ENCODE assay signal across 24 cellular contexts in genomic region chr2:27275211-27276150, GRCh38. TPM values are rescaled to one million over a fixed set of nuclear protein-coding genes. Genes with fewer than 3 reads are reported as not detected.
"Had no signal": no experiment of that assay in that cellular context is flagged by ENCODE, and none has a peak within 500 bp of the region (broad histone marks: within the 10 kb centered on the region; RNA-seq: fewer than 3 reads in every experiment).

DNAJC5G (plus strand) TSS chr2:27275433; CDS start chr2:27276729, 1,296 bp downstream.

- DNase-seq: cerebellar nuclear complex; effector memory CD8-positive, alpha-beta T cell; esophagus squamous epithelium; foreskin fibroblast; glutamatergic neuron; mesenchymal stem cell; midbrain; nephron progenitor cell; psoas muscle; sigmoid colon; stimulated activated CD4-positive, alpha-beta T cell treated with anti-CD3 and anti-CD28 coated beads, Interleukin-2, amount 100 ng/mL, for 24 hours; stimulated activated CD4-positive, alpha-beta T cell treated with anti-CD3 and anti-CD28 coated beads, Interleukin-4, amount 100 ng/mL, for 4 hours; stimulated activated naive B cell treated with anti-CD40 and anti-IgM and Interleukin-4, amounts not matched to agents 10 μg/mL and 1 μg/mL and 100 μg/mL, for 72 hours; stimulated activated naive CD8-positive, alpha-beta T cell treated with anti-CD3 and anti-CD28 coated beads, Interleukin-15, amount 100 ng/mL, for 72 hours; transverse colon had no signal

- H3K27ac Mint-ChIP-seq: dendritic cell treated with granulocyte-macrophage colony-stimulating factor and Interleukin-4, amounts not matched to agents 40 ng/mL and 50 ng/mL, for 4 days; effector memory CD8-positive, alpha-beta T cell; nephron progenitor cell; stimulated activated naive CD8-positive, alpha-beta T cell treated with anti-CD3 and anti-CD28 coated beads, Interleukin-15, amount 100 ng/mL, for 72 hours had no signal

- H3K4me1 ChIP-seq: esophagus squamous epithelium, parathyroid adenoma, sigmoid colon, transverse colon had no signal

- H3K27ac ChIP-seq: esophagus squamous epithelium, gastroesophageal sphincter, hepatocyte, parathyroid adenoma, psoas muscle, sigmoid colon, skin epidermis, thoracic aorta, transverse colon had no signal

- H3K36me3 Mint-ChIP-seq: stimulated activated naive B cell treated with anti-CD40 and anti-IgM and Interleukin-4, amounts not matched to agents 10 μg/mL and 1 μg/mL and 100 μg/mL, for 72 hours had no signal

- H3K4me3 Mint-ChIP-seq: dendritic cell treated with granulocyte-macrophage colony-stimulating factor and Interleukin-4, amounts not matched to agents 40 ng/mL and 50 ng/mL, for 4 days; effector memory CD8-positive, alpha-beta T cell; nephron progenitor cell; stimulated activated naive B cell treated with anti-CD40 and anti-IgM and Interleukin-4, amounts not matched to agents 10 μg/mL and 1 μg/mL and 100 μg/mL, for 72 hours; stimulated activated naive CD8-positive, alpha-beta T cell treated with anti-CD3 and anti-CD28 coated beads, Interleukin-15, amount 100 ng/mL, for 72 hours had no signal

- H3K4me3 ChIP-seq: esophagus squamous epithelium, gastroesophageal sphincter, hepatocyte, lung, psoas muscle, sigmoid colon, skin epidermis, thoracic aorta, transverse colon had no signal

- ATAC-seq: effector memory CD8-positive, alpha-beta T cell; gastroesophageal sphincter; psoas muscle; stimulated activated naive B cell treated with anti-CD40 and anti-IgM and Interleukin-4, amounts not matched to agents 10 μg/mL and 1 μg/mL and 100 μg/mL, for 72 hours; stimulated activated naive CD8-positive, alpha-beta T cell treated with anti-CD3 and anti-CD28 coated beads, Interleukin-15, amount 100 ng/mL, for 72 hours had no signal

- H3K9me3 Mint-ChIP-seq: dendritic cell treated with granulocyte-macrophage colony-stimulating factor and Interleukin-4, amounts not matched to agents 40 ng/mL and 50 ng/mL, for 4 days; effector memory CD8-positive, alpha-beta T cell; nephron progenitor cell; stimulated activated naive B cell treated with anti-CD40 and anti-IgM and Interleukin-4, amounts not matched to agents 10 μg/mL and 1 μg/mL and 100 μg/mL, for 72 hours; stimulated activated naive CD8-positive, alpha-beta T cell treated with anti-CD3 and anti-CD28 coated beads, Interleukin-15, amount 100 ng/mL, for 72 hours had no signal

- H3K4me1 Mint-ChIP-seq: stimulated activated naive CD8-positive, alpha-beta T cell treated with anti-CD3 and anti-CD28 coated beads, Interleukin-15, amount 100 ng/mL, for 72 hours had no signal

- H3K9me3 ChIP-seq: esophagus squamous epithelium, gastroesophageal sphincter, psoas muscle, sigmoid colon, thoracic aorta, transverse colon had no signal

- H3K36me3 ChIP-seq: esophagus squamous epithelium, gastroesophageal sphincter, sigmoid colon, thoracic aorta, transverse colon had no signal

RNA-seq across cellular contexts. Expression of gene DNAJC5G, which starts in this region (rescaled TPM):
- total RNA-seq: epithelial cell of proximal tubule, gastroesophageal sphincter, hepatocyte, kidney epithelial cell, lung, psoas muscle, transverse colon had no signal
- polyA plus RNA-seq: hepatocyte, lung, psoas muscle, sigmoid colon had no signal
